1 cellular context compared by ENCODE assay signal in the genomic region with DNA sequence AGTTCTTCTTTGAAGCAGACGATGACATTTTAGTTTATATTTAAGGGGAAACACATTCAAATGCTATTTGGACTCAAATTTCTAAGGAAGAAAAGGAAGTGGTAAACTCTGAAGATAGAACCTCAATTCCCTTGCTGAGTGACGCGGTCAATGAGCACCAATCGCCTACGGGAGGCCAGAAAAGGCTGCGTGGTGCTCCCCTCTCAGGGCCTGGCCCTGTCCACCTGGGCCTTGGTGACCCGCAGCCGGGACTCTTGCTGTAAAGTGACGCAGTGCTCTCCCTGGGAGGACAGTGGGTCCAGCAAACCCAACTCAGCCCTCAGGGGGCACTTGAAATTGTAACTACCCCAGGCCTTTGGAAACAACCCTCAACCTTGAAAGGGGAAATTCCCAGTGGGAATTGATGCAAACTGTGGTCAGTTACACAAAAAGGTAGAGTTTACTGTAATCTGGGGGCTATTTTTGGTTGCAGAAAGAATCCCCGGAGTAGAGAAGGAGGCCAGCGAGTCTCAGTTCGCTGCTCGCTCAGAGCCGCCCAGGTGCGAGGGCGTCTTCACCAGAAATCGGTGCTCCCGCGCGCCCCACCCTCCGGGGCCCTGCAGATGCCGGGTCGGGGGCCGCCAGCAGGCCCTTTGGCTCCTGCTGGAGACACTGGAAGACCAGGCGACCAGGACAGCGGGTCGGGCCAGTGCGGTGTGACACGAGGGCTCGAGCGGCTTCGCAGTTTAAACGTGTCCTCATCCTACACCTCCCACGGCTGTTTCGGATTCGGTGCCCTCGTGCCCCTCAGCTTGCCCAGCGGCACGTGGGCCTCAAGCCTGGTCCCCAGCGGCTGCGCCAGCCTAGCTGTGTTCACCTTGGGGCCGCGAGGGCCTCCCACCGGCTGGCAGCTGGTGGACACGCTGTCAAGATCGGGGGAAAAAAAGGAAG.
TF ChIP-seq lines count a peak whose summit lies in the region.

No MANE protein-coding gene starts in this region.

TF ChIP-seq in GM12878, 131 proteins besides CTCF, POLR2A, EP300 and RAD21 (continued from another document):
- TF ChIP-seq, protein P1, sequence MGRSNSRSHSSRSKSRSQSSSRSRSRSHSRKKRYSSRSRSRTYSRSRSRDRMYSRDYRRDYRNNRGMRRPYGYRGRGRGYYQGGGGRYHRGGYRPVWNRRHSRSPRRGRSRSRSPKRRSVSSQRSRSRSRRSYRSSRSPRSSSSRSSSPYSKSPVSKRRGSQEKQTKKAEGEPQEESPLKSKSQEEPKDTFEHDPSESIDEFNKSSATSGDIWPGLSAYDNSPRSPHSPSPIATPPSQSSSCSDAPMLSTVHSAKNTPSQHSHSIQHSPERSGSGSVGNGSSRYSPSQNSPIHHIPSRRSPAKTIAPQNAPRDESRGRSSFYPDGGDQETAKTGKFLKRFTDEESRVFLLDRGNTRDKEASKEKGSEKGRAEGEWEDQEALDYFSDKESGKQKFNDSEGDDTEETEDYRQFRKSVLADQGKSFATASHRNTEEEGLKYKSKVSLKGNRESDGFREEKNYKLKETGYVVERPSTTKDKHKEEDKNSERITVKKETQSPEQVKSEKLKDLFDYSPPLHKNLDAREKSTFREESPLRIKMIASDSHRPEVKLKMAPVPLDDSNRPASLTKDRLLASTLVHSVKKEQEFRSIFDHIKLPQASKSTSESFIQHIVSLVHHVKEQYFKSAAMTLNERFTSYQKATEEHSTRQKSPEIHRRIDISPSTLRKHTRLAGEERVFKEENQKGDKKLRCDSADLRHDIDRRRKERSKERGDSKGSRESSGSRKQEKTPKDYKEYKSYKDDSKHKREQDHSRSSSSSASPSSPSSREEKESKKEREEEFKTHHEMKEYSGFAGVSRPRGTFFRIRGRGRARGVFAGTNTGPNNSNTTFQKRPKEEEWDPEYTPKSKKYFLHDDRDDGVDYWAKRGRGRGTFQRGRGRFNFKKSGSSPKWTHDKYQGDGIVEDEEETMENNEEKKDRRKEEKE (IDR thresholded peaks at IDR 0.05), result no peak
- TF ChIP-seq HDAC6 (IDR thresholded peaks at IDR 0.05; ENCODE audit: unreplicated experiment) (no peak), MLLT1 (IDR thresholded peaks at IDR 0.05) (no peak), MTA3 (IDR thresholded peaks at IDR 0.05; ENCODE audit: borderline replicate concordance, low read length) (peak; percentile 92; the same call in 1 of the 2 replicates), MYC (IDR thresholded peaks at IDR 0.05; ENCODE audit: insufficient read depth, insufficient read length, insufficient replicate concordance, low read length, severe bottlenecking) (no peak), RCOR1 (conservative IDR thresholded peaks at IDR 0.05; ENCODE audit: low read depth, low read length) (no peak), STAT1 (conservative IDR thresholded peaks at IDR 0.05) (0 out of 2 replicates have a peak, but pooled peaks have one; percentile 29), E4F1 (IDR thresholded peaks at IDR 0.05; ENCODE audit: borderline replicate concordance, partially characterized antibody) (no peak), TCF3 (IDR thresholded peaks at IDR 0.05; ENCODE audit: borderline replicate concordance, insufficient read depth, low read depth, low read length) (peak; percentile 44), E2F4 (IDR thresholded peaks at IDR 0.05; ENCODE audit: low read depth, low read length) (no peak), HDGF (IDR thresholded peaks at IDR 0.05) (no peak), RBBP5 (conservative IDR thresholded peaks at IDR 0.05) (no peak), NFXL1 (IDR thresholded peaks at IDR 0.05; ENCODE audit: borderline replicate concordance) (peak; percentile 89; the same call in 1 of the 2 replicates), PAX8 (IDR thresholded peaks at IDR 0.05) (no peak), RELA (IDR thresholded peaks at IDR 0.05; ENCODE audit: borderline replicate concordance, partially characterized antibody) (peak; percentile 91), STAT3 (IDR thresholded peaks at IDR 0.05; ENCODE audit: low read depth, low read length) (peak; percentile 90), SKIL (IDR thresholded peaks at IDR 0.05; ENCODE audit: low read depth, poor library complexity, severe bottlenecking) (peak; percentile 68), HSF1 (IDR thresholded peaks at IDR 0.05; ENCODE audit: low read depth, low read length) (no peak), ZNF622 (IDR thresholded peaks at IDR 0.05) (no peak), TARDBP (IDR thresholded peaks at IDR 0.05; ENCODE audit: borderline replicate concordance) (no peak), ATF7 (IDR thresholded peaks at IDR 0.05; ENCODE audit: low read depth) (peak; percentile 49; the same call in 1 of the 2 replicates)
- TF ChIP-seq, protein P2, sequence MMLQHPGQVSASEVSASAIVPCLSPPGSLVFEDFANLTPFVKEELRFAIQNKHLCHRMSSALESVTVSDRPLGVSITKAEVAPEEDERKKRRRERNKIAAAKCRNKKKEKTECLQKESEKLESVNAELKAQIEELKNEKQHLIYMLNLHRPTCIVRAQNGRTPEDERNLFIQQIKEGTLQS (IDR thresholded peaks at IDR 0.05; ENCODE audit: borderline replicate concordance, extremely low read depth, low read depth, low read length), result no peak
- TF ChIP-seq, protein P3, sequence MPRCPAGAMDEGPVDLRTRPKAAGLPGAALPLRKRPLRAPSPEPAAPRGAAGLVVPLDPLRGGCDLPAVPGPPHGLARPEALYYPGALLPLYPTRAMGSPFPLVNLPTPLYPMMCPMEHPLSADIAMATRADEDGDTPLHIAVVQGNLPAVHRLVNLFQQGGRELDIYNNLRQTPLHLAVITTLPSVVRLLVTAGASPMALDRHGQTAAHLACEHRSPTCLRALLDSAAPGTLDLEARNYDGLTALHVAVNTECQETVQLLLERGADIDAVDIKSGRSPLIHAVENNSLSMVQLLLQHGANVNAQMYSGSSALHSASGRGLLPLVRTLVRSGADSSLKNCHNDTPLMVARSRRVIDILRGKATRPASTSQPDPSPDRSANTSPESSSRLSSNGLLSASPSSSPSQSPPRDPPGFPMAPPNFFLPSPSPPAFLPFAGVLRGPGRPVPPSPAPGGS (IDR thresholded peaks at IDR 0.05; ENCODE audit: borderline replicate concordance, insufficient read depth, low read depth, low read length, poor library complexity, severe bottlenecking), result peak; percentile 77
